Comparison of ENCODE assay signal across 28 cellular contexts in the genomic region with DNA sequence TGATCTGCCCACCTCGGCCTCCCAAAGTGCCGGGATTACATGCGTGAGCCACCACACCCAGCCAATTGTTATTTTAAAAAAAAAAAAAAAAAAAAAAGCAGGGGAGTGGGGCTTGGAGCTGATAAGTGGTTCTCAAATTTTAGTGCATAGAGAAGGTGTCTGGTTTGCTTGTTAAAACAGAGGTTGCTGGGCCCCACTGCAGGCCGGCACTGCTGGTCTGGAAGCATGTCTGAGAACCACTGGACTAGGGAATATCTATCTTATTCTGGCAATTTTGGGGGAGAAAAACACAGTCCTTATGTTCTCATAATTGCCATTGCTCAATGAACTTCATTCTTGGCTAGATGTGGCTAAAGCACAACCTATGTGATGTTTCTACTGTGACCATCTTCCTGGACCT.
"Had no signal": no experiment of that assay in that cellular context is flagged by ENCODE, and none has a peak within 500 bp of the region (broad histone marks: within the 10 kb centered on the region; RNA-seq: fewer than 3 reads in every experiment).

No MANE protein-coding gene starts in this region.

- H3K27me3 ChIP-seq: ovary, right lobe of liver, stomach, thyroid gland, tibial nerve, upper lobe of left lung, uterus had no signal

- H3K4me3 ChIP-seq: neural progenitor cell, ovary, psoas muscle, right lobe of liver, sigmoid colon, stomach, thoracic aorta, thyroid gland, tibial nerve, upper lobe of left lung, uterus had no signal

- H3K36me3 Mint-ChIP-seq: naive thymus-derived CD8-positive, alpha-beta T cell; natural killer cell treated with Interleukin-12 subunit alpha and Interleukin-12 subunit beta and Interleukin-15 and Interleukin-18, amount 100 ng/mL, for 72 hours; neural progenitor cell; stimulated activated effector memory CD8-positive, alpha-beta T cell treated with anti-CD3 and anti-CD28 coated beads, Interleukin-12 subunit alpha, Interleukin-12 subunit beta, amount 100 ng/mL, for 72 hours; stimulated activated naive B cell treated with anti-CD40 and anti-IgM and Interleukin-4, amounts not matched to agents 10 μg/mL and 1 μg/mL and 100 μg/mL, for 72 hours had no signal

- H3K4me1 Mint-ChIP-seq: nephron progenitor cell had no signal

- H3K36me3 ChIP-seq: neural progenitor cell, ovary, right lobe of liver, sigmoid colon, stomach, thoracic aorta, thyroid gland, tibial nerve, upper lobe of left lung, uterus had no signal

- H3K4me1 ChIP-seq: neural progenitor cell, thyroid gland, uterus had no signal

- H3K9me3 ChIP-seq: ovary, psoas muscle, right lobe of liver, sigmoid colon, stomach, thoracic aorta, thyroid gland, tibial nerve, upper lobe of left lung, uterus had no signal

- H3K9me3 Mint-ChIP-seq: naive thymus-derived CD8-positive, alpha-beta T cell; natural killer cell treated with Interleukin-12 subunit alpha and Interleukin-12 subunit beta and Interleukin-15 and Interleukin-18, amount 100 ng/mL, for 72 hours; nephron progenitor cell; neural progenitor cell; stimulated activated effector memory CD8-positive, alpha-beta T cell treated with anti-CD3 and anti-CD28 coated beads, Interleukin-12 subunit alpha, Interleukin-12 subunit beta, amount 100 ng/mL, for 72 hours; stimulated activated naive B cell treated with anti-CD40 and anti-IgM and Interleukin-4, amounts not matched to agents 10 μg/mL and 1 μg/mL and 100 μg/mL, for 72 hours; stimulated activated naive CD8-positive, alpha-beta T cell treated with anti-CD3 and anti-CD28 coated beads, Interleukin-15, Interleukin-2, amounts not matched to agents 100 ng/mL and 50 ng/mL, for 24 hours had no signal

- H3K27ac Mint-ChIP-seq: natural killer cell treated with Interleukin-12 subunit alpha and Interleukin-12 subunit beta and Interleukin-15 and Interleukin-18, amount 100 ng/mL, for 72 hours; nephron progenitor cell; neural progenitor cell; progenitor cell of endocrine pancreas; stimulated activated effector memory CD8-positive, alpha-beta T cell treated with anti-CD3 and anti-CD28 coated beads, Interleukin-12 subunit alpha, Interleukin-12 subunit beta, amount 100 ng/mL, for 72 hours; stimulated activated naive B cell treated with anti-CD40 and anti-IgM and Interleukin-4, amounts not matched to agents 10 μg/mL and 1 μg/mL and 100 μg/mL, for 72 hours; stimulated activated naive CD8-positive, alpha-beta T cell treated with anti-CD3 and anti-CD28 coated beads, Interleukin-15, Interleukin-2, amounts not matched to agents 100 ng/mL and 50 ng/mL, for 24 hours had no signal

- DNase-seq: naive thymus-derived CD8-positive, alpha-beta T cell; nephron progenitor cell; occipital lobe; ovary; psoas muscle; right cardiac atrium; right lobe of liver; sigmoid colon; small intestine; stimulated activated CD4-positive, alpha-beta T cell treated with anti-CD3 and anti-CD28 coated beads, Interleukin-15, amount 100 ng/mL, for 24 hours; stimulated activated CD4-positive, alpha-beta T cell treated with anti-CD3 and anti-CD28 coated beads, Interleukin-2, amount 100 ng/mL, for 24 hours; stimulated activated CD4-positive, alpha-beta T cell treated with anti-CD3 and anti-CD28 coated beads, Interleukin-2, amount 100 ng/mL, for 48 hours; stimulated activated CD4-positive, alpha-beta T cell treated with anti-CD3 and anti-CD28 coated beads, Interleukin-4, amount 100 ng/mL, for 24 hours; stimulated activated naive B cell treated with anti-CD40 and anti-IgM and Interleukin-4, amounts not matched to agents 10 μg/mL and 1 μg/mL and 100 μg/mL, for 72 hours; stimulated activated naive CD4-positive, alpha-beta T cell treated with Interleukin-2 at 50 U/mL for 16 hours; stomach; thyroid gland; trophoblast cell; upper lobe of left lung; uterus had no signal

- H3K4me3 Mint-ChIP-seq: natural killer cell treated with Interleukin-12 subunit alpha and Interleukin-12 subunit beta and Interleukin-15 and Interleukin-18, amount 100 ng/mL, for 72 hours; nephron progenitor cell; neural progenitor cell; stimulated activated naive B cell treated with anti-CD40 and anti-IgM and Interleukin-4, amounts not matched to agents 10 μg/mL and 1 μg/mL and 100 μg/mL, for 72 hours; stimulated activated naive CD8-positive, alpha-beta T cell treated with anti-CD3 and anti-CD28 coated beads, Interleukin-15, Interleukin-2, amounts not matched to agents 100 ng/mL and 50 ng/mL, for 24 hours had no signal

- H3K27ac ChIP-seq: neural progenitor cell, ovary, parathyroid adenoma, psoas muscle, right lobe of liver, sigmoid colon, stomach, thoracic aorta, thyroid gland, tibial nerve, upper lobe of left lung, uterus had no signal
